16 cellular contexts compared by ENCODE assay signal in the genomic region with DNA sequence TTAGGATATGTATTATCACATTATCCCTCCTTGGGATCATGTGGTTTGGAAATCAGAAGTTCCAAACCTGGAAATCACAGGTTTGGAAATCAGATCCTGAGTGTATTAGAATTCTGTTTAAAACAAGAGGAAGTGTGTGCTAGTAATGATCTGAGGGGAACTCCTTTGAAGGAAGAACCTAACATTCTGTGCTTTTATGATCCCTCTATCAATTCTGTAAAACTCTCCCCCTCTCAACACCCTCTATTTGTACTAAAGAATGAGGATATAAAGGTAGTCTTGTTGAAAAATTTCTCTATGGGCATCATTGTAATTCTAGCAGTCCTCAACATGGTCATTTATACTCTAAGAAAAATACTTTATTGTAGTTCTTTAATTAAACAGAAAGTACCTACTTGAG.
DNase-seq lines count a peak whose midpoint lies in the region; TF ChIP-seq lines count a peak whose summit lies in the region.
"Had no signal": no experiment of that assay in that cellular context is flagged by ENCODE, and none has a peak within 500 bp of the region (broad histone marks: within the 10 kb centered on the region; RNA-seq: fewer than 3 reads in every experiment).

No MANE protein-coding gene starts in this region.

- intact Hi-C loops in dorsolateral prefrontal cortex (cut with DNase I), result loop anchor here (5.0 kb wide), 3 partner anchors 95 to 115 kb away; a partner anchor contains a TSS

- peaks cover 54% of the 10 kb centered on the region for H3K4me1 Mint-ChIP-seq in nephron progenitor cell

- H4K20me1 ChIP-seq in BLaER1, result no peaks in the 10 kb centered on the region

- no peak overlapping the region for H3K4me3 ChIP-seq in BLaER1
- H3K4me3 ChIP-seq in dorsolateral prefrontal cortex, result peak overlapping the region in 4 of 59 donors; percentile 0 to 42 (median 36)
- H3K4me3 ChIP-seq in H7 (ENCODE audit: insufficient read depth, low read depth, low read length), result no peak overlapping the region
- H3K4me3 ChIP-seq: GM12878, K562 had no signal

- peak overlapping the region; percentile 26 for H3K27ac Mint-ChIP-seq in nephron progenitor cell

- peak overlapping the region; percentile 17; the same call in 1 of the 2 replicates for H3K4me2 ChIP-seq in BLaER1

- TF ChIP-seq CTCF in dorsolateral prefrontal cortex (IDR thresholded peaks at IDR 0.05 in 54 of 56, conservative IDR thresholded peaks at IDR 0.05 in 2 of 56; ENCODE audit: low read depth in 1 of 56, partially characterized antibody in 56 of 56), result no peak
- TF ChIP-seq CTCF in nephron progenitor cell (IDR thresholded peaks at IDR 0.05), result no peak

- H3K9ac ChIP-seq in BLaER1, result no peak overlapping the region

- no peaks in the 10 kb centered on the region for H3K36me3 Mint-ChIP-seq in nephron progenitor cell (ENCODE audit: low read depth)
- H3K36me3 Mint-ChIP-seq: CD14-positive monocyte had no signal

- H3K4me3 Mint-ChIP-seq in nephron progenitor cell, result no peak overlapping the region
- H3K4me3 Mint-ChIP-seq: CD14-positive monocyte had no signal

- H3K9me3 ChIP-seq in BLaER1, result no peaks in the 10 kb centered on the region

- H3K4me1 ChIP-seq in BLaER1, result peaks cover 94% of the 10 kb centered on the region

- DNase-seq in Kasumi-1 (lab: John Stamatoyannopoulos, UW), result peak; percentile 11
- no peak for DNase-seq in dorsolateral prefrontal cortex
- no peak for DNase-seq in nephron progenitor cell
- no peak for DNase-seq in stimulated activated naive CD4-positive, alpha-beta T cell (lab: John Stamatoyannopoulos, UW)
- DNase-seq in NCI-H748 treated with DMSO at 0.1 percent for 48 hours (lab: John Stamatoyannopoulos, UW), result no peak
- no peak for DNase-seq in H7
- DNase-seq in amygdala (lab: John Stamatoyannopoulos, UW), result no peak
- DNase-seq: GDM1, NCI-H1417 treated with DMSO at 0.1 percent for 48 hours, NCI-H2029, NCI-H2171 treated with DMSO at 0.1 percent for 48 hours, SHP77 had no signal

- H3K27me3 ChIP-seq in BLaER1, result no peaks in the 10 kb centered on the region
- no peaks in the 10 kb centered on the region for H3K27me3 ChIP-seq in dorsolateral prefrontal cortex
- H3K27me3 ChIP-seq in H7 (ENCODE audit: control insufficient read depth, insufficient read depth, low read length), result no peaks in the 10 kb centered on the region

- no peak overlapping the region for H3K27ac ChIP-seq in BLaER1
- peak overlapping the region in 57 of 59 donors; percentile 0 to 93 (median 83) for H3K27ac ChIP-seq in dorsolateral prefrontal cortex

- H3K9me3 Mint-ChIP-seq in nephron progenitor cell, result no peaks in the 10 kb centered on the region

- H3K27me3 Mint-ChIP-seq in nephron progenitor cell (ENCODE audit: low read depth, poor library complexity), result no peaks in the 10 kb centered on the region

- H3K36me3 ChIP-seq in BLaER1 (no peaks in the 10 kb centered on the region), H7 (replicated peaks; ENCODE audit: control insufficient read depth, insufficient read depth, low read length) (no peaks in the 10 kb centered on the region)

Comparison
In these comparisons a context has a peak if more than half of its experiments do, and no peak if none do; other contexts are left out.
1. DNase-seq: peak in Kasumi-1 (2 of 2); none in dorsolateral prefrontal cortex (0 of 10), nephron progenitor cell (single experiment), stimulated activated naive CD4-positive, alpha-beta T cell (0 of 6), NCI-H748 treated with DMSO at 0.1 percent for 48 hours (single experiment), H7 (single experiment) and amygdala (0 of 56).